33 cellular contexts compared by ENCODE assay signal in the genomic region with DNA sequence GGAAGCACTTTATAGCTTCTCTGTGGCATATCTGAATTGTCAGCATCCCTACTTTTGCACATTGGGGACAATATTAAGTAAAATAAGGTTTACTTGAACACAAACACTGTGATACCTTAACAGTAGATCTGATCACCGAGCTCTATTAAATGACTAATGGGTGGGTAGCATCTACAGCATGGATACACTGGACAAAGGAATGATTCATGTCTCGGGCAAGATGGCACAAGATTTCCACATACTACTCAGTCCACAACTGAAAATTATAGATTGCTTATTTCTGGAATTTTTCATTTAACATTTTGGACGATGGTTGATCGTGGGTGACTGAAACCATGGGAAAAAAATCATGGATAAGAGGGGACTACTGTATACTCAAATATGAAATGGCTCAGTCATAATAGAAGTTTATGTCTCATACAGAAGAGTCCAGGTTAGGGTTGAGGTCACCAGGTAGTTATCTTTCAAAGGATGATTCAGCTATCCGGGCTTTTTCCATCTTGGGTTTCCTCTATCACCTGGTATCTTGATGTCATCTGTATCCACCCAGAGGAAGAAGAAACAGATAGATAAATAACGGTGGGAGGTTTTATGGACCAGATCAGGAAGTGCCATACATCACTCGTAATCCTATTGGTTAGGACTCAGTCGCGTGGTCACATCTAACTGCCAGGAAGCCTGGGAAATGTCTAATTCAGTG.
"Had no signal": no experiment of that assay in that cellular context is flagged by ENCODE, and none has a peak within 500 bp of the region (broad histone marks: within the 10 kb centered on the region; RNA-seq: fewer than 3 reads in every experiment).

No MANE protein-coding gene starts in this region.

- H3K36me3 Mint-ChIP-seq: activated CD8-positive, alpha-beta memory T cell treated with anti-CD3 and anti-CD28 coated beads, Interleukin-2, amount 10 ng/mL, durations not matched to agents 7 days and 5 days; activated naive CD4-positive, alpha-beta T cell treated with anti-CD3 and anti-CD28 coated beads, Interleukin-2, amount 50 U/mL, for 72 hours; T-cell had no signal

- H3K36me3 ChIP-seq: ascending aorta, cardiac muscle cell, SJSA1 had no signal

- H3K4me3 ChIP-seq: ascending aorta, body of pancreas, cardiac muscle cell, SJSA1 had no signal

- H3K9me3 ChIP-seq: ascending aorta, body of pancreas, SJSA1 had no signal

- H3K27me3 Mint-ChIP-seq: activated B cell treated with CpG ODN at 0.5 μM for 24 hours; activated CD4-positive, alpha-beta T cell treated with anti-CD3 and anti-CD28 coated beads, Interleukin-2, amount 10 ng/mL, durations not matched to agents 24 days and 14 days; activated CD8-positive, alpha-beta memory T cell treated with anti-CD3 and anti-CD28 coated beads, Interleukin-2, amount 10 ng/mL, durations not matched to agents 7 days and 5 days; activated naive CD8-positive, alpha-beta T cell treated with anti-CD3 and anti-CD28 coated beads, Interleukin-2, amount 50 U/mL, for 24 hours; activated T-cell treated with anti-CD3 and anti-CD28 coated beads, Interleukin-2, amount 50 U/mL, for 24 hours; T-cell had no signal

- ATAC-seq: activated CD8-positive, alpha-beta memory T cell treated with anti-CD3 and anti-CD28 coated beads, Interleukin-2, amount 10 ng/mL, durations not matched to agents 7 days and 5 days; activated naive CD4-positive, alpha-beta T cell treated with anti-CD3 and anti-CD28 coated beads, Interleukin-2, amount 50 U/mL, for 72 hours; activated naive CD8-positive, alpha-beta T cell treated with anti-CD3 and anti-CD28 coated beads, Interleukin-2, amount 50 U/mL, for 24 hours; body of pancreas; Panc1; T-cell had no signal

- H3K4me1 ChIP-seq: ascending aorta, body of pancreas, SJSA1 had no signal

- DNase-seq: activated B cell treated with CpG ODN at 0.5 μM for 24 hours; activated CD4-positive, alpha-beta T cell treated with anti-CD3 and anti-CD28 coated beads for 1 hour; activated CD4-positive, alpha-beta T cell treated with anti-CD3 and anti-CD28 coated beads, Interleukin-2, amount 10 ng/mL, durations not matched to agents 24 days and 14 days; activated CD4-positive, alpha-beta T cell treated with anti-CD3 and anti-CD28 coated beads, Interleukin-2, amount 50 U/mL, for 48 hours; activated CD8-positive, alpha-beta memory T cell treated with anti-CD3 and anti-CD28 coated beads, Interleukin-2, amount 10 ng/mL, durations not matched to agents 7 days and 5 days; activated effector memory CD4-positive, alpha-beta T cell treated with anti-CD3 and anti-CD28 coated beads, Interleukin-2, amount 50 U/mL, for 16 hours; activated naive CD4-positive, alpha-beta T cell treated with Interleukin-2 at 50 U/mL for 16 hours; activated naive CD8-positive, alpha-beta T cell treated with anti-CD3 and anti-CD28 coated beads, Interleukin-2, amount 50 U/mL, for 24 hours; activated T-cell treated with anti-CD3 and anti-CD28 coated beads, Interleukin-2, amount 50 U/mL, for 24 hours; amniotic stem cell; body of pancreas; cerebellar nuclear complex; KG1; NCI-H1092; NCI-H1417; NCI-H1930; NCI-H2171; NCI-H2227 treated with DMSO at 0.1 percent for 48 hours; NCI-H446 treated with DMSO at 0.1 percent for 48 hours; NCI-H526; NCI-H82; OCI-M1; RPMI8226; SHP77; T-cell; T-helper 2 cell; T1000 had no signal

- H3K4me3 Mint-ChIP-seq: activated B cell treated with CpG ODN at 0.5 μM for 24 hours; activated CD4-positive, alpha-beta T cell treated with anti-CD3 and anti-CD28 coated beads, Interleukin-2, amount 10 ng/mL, durations not matched to agents 24 days and 14 days; activated CD8-positive, alpha-beta memory T cell treated with anti-CD3 and anti-CD28 coated beads, Interleukin-2, amount 10 ng/mL, durations not matched to agents 7 days and 5 days; activated naive CD8-positive, alpha-beta T cell treated with anti-CD3 and anti-CD28 coated beads, Interleukin-2, amount 50 U/mL, for 24 hours; activated T-cell treated with anti-CD3 and anti-CD28 coated beads, Interleukin-2, amount 50 U/mL, for 24 hours; T-cell had no signal

- FAIRE-seq: TTC549 had no signal

- H3K4me1 Mint-ChIP-seq: activated B cell treated with CpG ODN at 0.5 μM for 24 hours; activated CD4-positive, alpha-beta T cell treated with anti-CD3 and anti-CD28 coated beads, Interleukin-2, amount 10 ng/mL, durations not matched to agents 24 days and 14 days; activated CD8-positive, alpha-beta memory T cell treated with anti-CD3 and anti-CD28 coated beads, Interleukin-2, amount 10 ng/mL, durations not matched to agents 7 days and 5 days; activated naive CD8-positive, alpha-beta T cell treated with anti-CD3 and anti-CD28 coated beads, Interleukin-2, amount 50 U/mL, for 24 hours; T-cell had no signal

- H3K27ac ChIP-seq: ascending aorta, body of pancreas, cardiac muscle cell, SJSA1 had no signal

- H3K9me3 Mint-ChIP-seq: activated CD4-positive, alpha-beta T cell treated with anti-CD3 and anti-CD28 coated beads, Interleukin-2, amount 10 ng/mL, durations not matched to agents 24 days and 14 days; activated naive CD4-positive, alpha-beta T cell treated with anti-CD3 and anti-CD28 coated beads, Interleukin-2, amount 50 U/mL, for 72 hours; activated naive CD8-positive, alpha-beta T cell treated with anti-CD3 and anti-CD28 coated beads, Interleukin-2, amount 50 U/mL, for 24 hours had no signal

- H3K27me3 ChIP-seq: ascending aorta, body of pancreas, cardiac muscle cell, SJSA1 had no signal
